In the genomic region with DNA sequence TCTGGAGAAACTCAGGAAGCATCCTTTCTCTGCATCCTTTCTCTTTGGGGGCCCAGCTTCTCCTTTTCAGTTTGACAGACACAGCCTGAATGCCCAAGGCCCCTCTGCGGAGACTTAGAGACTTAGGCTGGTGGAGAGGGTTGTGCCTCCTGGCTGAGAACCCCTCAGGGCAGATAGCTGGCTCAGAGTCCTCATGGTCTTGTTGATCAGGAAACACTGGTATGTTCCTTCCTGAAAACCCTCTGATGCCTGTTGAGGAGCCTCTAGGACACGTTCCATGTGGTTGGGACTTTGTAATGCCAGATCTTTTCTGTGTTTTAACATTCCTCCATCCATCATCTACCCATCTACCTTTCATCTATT, we compare ENCODE assay signal across 26 cellular contexts.
"Had no signal": no experiment of that assay in that cellular context is flagged by ENCODE, and none has a peak within 500 bp of the region (broad histone marks: within the 10 kb centered on the region; RNA-seq: fewer than 3 reads in every experiment).

No MANE protein-coding gene starts in this region.

- H3K27ac Mint-ChIP-seq: activated CD8-positive, alpha-beta T cell treated with anti-CD3 and anti-CD28 coated beads for 36 hours had no signal

- H3K9me3 ChIP-seq: adrenal gland, ascending aorta, gastrocnemius medialis, sigmoid colon, suprapubic skin, tibial artery had no signal

- H3K9me3 Mint-ChIP-seq: activated CD8-positive, alpha-beta T cell treated with anti-CD3 and anti-CD28 coated beads for 36 hours; naive thymus-derived CD4-positive, alpha-beta T cell had no signal

- H3K4me3 ChIP-seq: adrenal gland, ascending aorta, coronary artery, dorsolateral prefrontal cortex, gastrocnemius medialis, hepatocyte, sigmoid colon, suprapubic skin, tibial artery had no signal

- H3K4me3 Mint-ChIP-seq: activated CD8-positive, alpha-beta T cell treated with anti-CD3 and anti-CD28 coated beads for 36 hours; activated naive CD8-positive, alpha-beta T cell; naive thymus-derived CD4-positive, alpha-beta T cell had no signal

- H3K36me3 ChIP-seq: adrenal gland, ascending aorta, brain microvascular endothelial cell, gastrocnemius medialis, sigmoid colon, suprapubic skin, tibial artery had no signal

- H3K27me3 Mint-ChIP-seq: activated CD8-positive, alpha-beta T cell treated with anti-CD3 and anti-CD28 coated beads for 36 hours; activated naive CD8-positive, alpha-beta T cell; naive thymus-derived CD4-positive, alpha-beta T cell had no signal

- H3K4me2 ChIP-seq: hepatocyte had no signal

- H2AFZ ChIP-seq: hepatocyte had no signal

- H3K4me1 ChIP-seq: ascending aorta had no signal

- H3K27me3 ChIP-seq: adrenal gland, ascending aorta, brain microvascular endothelial cell, dorsolateral prefrontal cortex, gastrocnemius medialis, hepatocyte, sigmoid colon, suprapubic skin, tibial artery had no signal

- DNase-seq: activated CD4-positive, alpha-beta T cell treated with anti-CD3 and anti-CD28 coated beads, Interleukin-2, amount 50 U/mL, for 1 hour; activated CD4-positive, CD25-positive, alpha-beta regulatory T cell treated with anti-CD3 and anti-CD28 coated beads, Interleukin-2, amount 50 U/mL, for 72 hours; activated CD8-positive, alpha-beta T cell treated with anti-CD3 and anti-CD28 coated beads for 36 hours; activated effector memory CD4-positive, alpha-beta T cell treated with Interleukin-2 at 50 U/mL for 16 hours; activated naive CD4-positive, alpha-beta T cell treated with Interleukin-2 at 50 U/mL for 16 hours; activated T-cell treated with anti-CD3 and anti-CD28 coated beads, Interleukin-2, amount 50 U/mL, for 48 hours; adrenal gland; brain microvascular endothelial cell; dorsolateral prefrontal cortex; effector memory CD4-positive, alpha-beta T cell; erythroblast; gastrocnemius medialis; left cardiac atrium; left ventricle myocardium superior; naive thymus-derived CD4-positive, alpha-beta T cell; sigmoid colon; small intestine; stimulated activated CD4-positive, alpha-beta T cell treated with anti-CD3 and anti-CD28 coated beads, Interleukin-4, amount 100 ng/mL, for 24 hours; stimulated activated naive CD4-positive, alpha-beta T cell; T-helper 2 cell; tibial artery had no signal

- H3K27ac ChIP-seq: ascending aorta, brain microvascular endothelial cell, coronary artery, gastrocnemius medialis, hepatocyte, suprapubic skin, tibial artery had no signal
